In the genomic region with DNA sequence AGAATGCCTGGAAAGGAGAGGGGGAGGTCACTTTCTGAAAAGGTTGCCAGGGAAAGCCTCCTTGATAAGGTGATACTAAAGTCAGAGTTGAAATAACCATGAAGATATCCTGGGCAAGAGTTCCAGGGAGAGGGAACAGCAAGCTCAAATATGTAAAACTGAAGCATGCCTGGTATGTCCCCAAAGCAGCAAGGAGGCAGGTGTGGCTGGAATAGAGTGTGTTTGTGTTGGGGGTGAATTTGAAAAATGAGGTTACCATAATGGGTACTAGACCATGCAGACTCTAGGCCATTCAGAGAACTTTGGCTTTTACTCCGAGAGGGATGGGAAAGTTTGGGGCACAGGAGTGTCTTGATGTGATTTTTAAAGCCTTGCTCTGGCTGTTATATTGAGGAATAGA, we compare ENCODE assay signal across 28 cellular contexts.
"Had no signal": no experiment of that assay in that cellular context is flagged by ENCODE, and none has a peak within 500 bp of the region (broad histone marks: within the 10 kb centered on the region; RNA-seq: fewer than 3 reads in every experiment).

No MANE protein-coding gene starts in this region.

- DNase-seq: activated CD4-positive, alpha-beta memory T cell treated with anti-CD3 and anti-CD28 coated beads for 36 hours; activated CD4-positive, alpha-beta T cell treated with anti-CD3 and anti-CD28 coated beads for 36 hours; activated CD4-positive, alpha-beta T cell treated with anti-CD3 and anti-CD28 coated beads, Interleukin-2, amount 50 U/mL, for 1 hour; activated CD8-positive, alpha-beta memory T cell treated with anti-CD3 and anti-CD28 coated beads, Interleukin-2, amount 50 U/mL, for 4 hours; activated gamma-delta T cell treated with Interleukin-2 at 50 U/mL for 16 hours; activated naive CD4-positive, alpha-beta T cell treated with anti-CD3 and anti-CD28 coated beads for 36 hours; activated T-cell treated with anti-CD3 and anti-CD28 coated beads for 4 hours; activated T-cell treated with anti-CD3 and anti-CD28 coated beads, Interleukin-2, amount 50 U/mL, for 4 hours; adrenal gland; body of pancreas; KG1; MM.1S; MV-4-11; NCI-H1092; NCI-H1436 treated with DMSO at 0.1 percent for 48 hours; NCI-H1694 treated with DMSO at 0.1 percent for 48 hours; NCI-H2029; NCI-H345; NCI-H524 treated with DMSO at 0.1 percent for 48 hours; SHP77; SJCRH30; T1000; WERI-Rb-1 had no signal

- H3K27ac ChIP-seq: adrenal gland, body of pancreas, breast epithelium, SJCRH30, SK-N-MC, WERI-Rb-1 had no signal

- H3K36me3 Mint-ChIP-seq: activated CD4-positive, alpha-beta memory T cell treated with anti-CD3 and anti-CD28 coated beads for 36 hours; activated naive CD4-positive, alpha-beta T cell treated with anti-CD3 and anti-CD28 coated beads, Interleukin-2, amount 50 U/mL, for 72 hours had no signal

- ATAC-seq: activated CD4-positive, alpha-beta T cell treated with anti-CD3 and anti-CD28 coated beads for 36 hours; activated naive CD4-positive, alpha-beta T cell treated with anti-CD3 and anti-CD28 coated beads, Interleukin-2, amount 50 U/mL, for 72 hours; activated T-cell treated with anti-CD3 and anti-CD28 coated beads, Interleukin-2, amount 50 U/mL, for 4 hours; body of pancreas; Panc1 had no signal

- H3K27me3 ChIP-seq: adrenal gland, body of pancreas, breast epithelium, SJCRH30 had no signal

- H3K27ac Mint-ChIP-seq: activated CD4-positive, alpha-beta memory T cell treated with anti-CD3 and anti-CD28 coated beads for 36 hours; activated CD4-positive, alpha-beta T cell treated with anti-CD3 and anti-CD28 coated beads for 36 hours; activated naive CD4-positive, alpha-beta T cell treated with anti-CD3 and anti-CD28 coated beads for 36 hours; activated naive CD4-positive, alpha-beta T cell treated with anti-CD3 and anti-CD28 coated beads, Interleukin-2, amount 50 U/mL, for 72 hours; activated T-helper 1 cell treated with anti-CD3 and anti-CD28 coated beads, Interleukin-12 subunit alpha, Interleukin-12 subunit beta, Interleukin-2, Interleukin-4 antibody, amounts not matched to agents 30 ng/mL and 10 ng/mL and 1 ng/mL, durations not matched to agents 14 hours and 24 hours and 36 hours had no signal

- H3K9me3 ChIP-seq: adrenal gland, body of pancreas, breast epithelium, SJCRH30 had no signal

- H3K36me3 ChIP-seq: adrenal gland, breast epithelium, SJCRH30, WERI-Rb-1 had no signal

- H3K9me3 Mint-ChIP-seq: activated CD4-positive, alpha-beta memory T cell treated with anti-CD3 and anti-CD28 coated beads for 36 hours; activated naive CD4-positive, alpha-beta T cell treated with anti-CD3 and anti-CD28 coated beads for 36 hours; activated naive CD4-positive, alpha-beta T cell treated with anti-CD3 and anti-CD28 coated beads, Interleukin-2, amount 50 U/mL, for 72 hours; activated T-cell treated with anti-CD3 and anti-CD28 coated beads, Interleukin-2, amount 50 U/mL, for 4 hours; activated T-helper 1 cell treated with anti-CD3 and anti-CD28 coated beads, Interleukin-12 subunit alpha, Interleukin-12 subunit beta, Interleukin-2, Interleukin-4 antibody, amounts not matched to agents 30 ng/mL and 10 ng/mL and 1 ng/mL, durations not matched to agents 14 hours and 24 hours and 36 hours had no signal

- H3K4me1 ChIP-seq: adrenal gland, body of pancreas, breast epithelium, SJCRH30 had no signal

- H3K4me3 ChIP-seq: adrenal gland, body of pancreas, breast epithelium, SJCRH30, SK-N-MC had no signal

- H3K4me3 Mint-ChIP-seq: activated CD4-positive, alpha-beta memory T cell treated with anti-CD3 and anti-CD28 coated beads for 36 hours; activated CD4-positive, alpha-beta T cell treated with anti-CD3 and anti-CD28 coated beads for 36 hours; activated naive CD4-positive, alpha-beta T cell treated with anti-CD3 and anti-CD28 coated beads for 36 hours; activated T-cell treated with anti-CD3 and anti-CD28 coated beads, Interleukin-2, amount 50 U/mL, for 4 hours; activated T-helper 1 cell treated with anti-CD3 and anti-CD28 coated beads, Interleukin-12 subunit alpha, Interleukin-12 subunit beta, Interleukin-2, Interleukin-4 antibody, amounts not matched to agents 30 ng/mL and 10 ng/mL and 1 ng/mL, durations not matched to agents 14 hours and 24 hours and 36 hours had no signal
